In genomic region chr10:44990965-44991364, GRCh38 we compare ENCODE assay signal across 1 cellular context.
TF ChIP-seq lines count a peak whose summit lies in the region.

No MANE protein-coding gene starts in this region.

TF ChIP-seq in IMR-90, 13 proteins besides CTCF, POLR2A, EP300 and RAD21 (continued from another document):
- TF ChIP-seq ELK1 (IDR thresholded peaks at IDR 0.05; ENCODE audit: borderline replicate concordance, low read depth, low read length) (no peak), NFE2L2 (IDR thresholded peaks at IDR 0.05; ENCODE audit: low read depth, low read length) (no peak), CHD1 (IDR thresholded peaks at IDR 0.05; ENCODE audit: low read depth, low read length) (no peak), SMC3 (IDR thresholded peaks at IDR 0.05; ENCODE audit: low read depth, low read length) (no peak), MAZ (IDR thresholded peaks at IDR 0.05; ENCODE audit: borderline replicate concordance, low read depth, low read length) (no peak), BHLHE40 (IDR thresholded peaks at IDR 0.05; ENCODE audit: low read depth, low read length) (no peak)
